In the genomic region with DNA sequence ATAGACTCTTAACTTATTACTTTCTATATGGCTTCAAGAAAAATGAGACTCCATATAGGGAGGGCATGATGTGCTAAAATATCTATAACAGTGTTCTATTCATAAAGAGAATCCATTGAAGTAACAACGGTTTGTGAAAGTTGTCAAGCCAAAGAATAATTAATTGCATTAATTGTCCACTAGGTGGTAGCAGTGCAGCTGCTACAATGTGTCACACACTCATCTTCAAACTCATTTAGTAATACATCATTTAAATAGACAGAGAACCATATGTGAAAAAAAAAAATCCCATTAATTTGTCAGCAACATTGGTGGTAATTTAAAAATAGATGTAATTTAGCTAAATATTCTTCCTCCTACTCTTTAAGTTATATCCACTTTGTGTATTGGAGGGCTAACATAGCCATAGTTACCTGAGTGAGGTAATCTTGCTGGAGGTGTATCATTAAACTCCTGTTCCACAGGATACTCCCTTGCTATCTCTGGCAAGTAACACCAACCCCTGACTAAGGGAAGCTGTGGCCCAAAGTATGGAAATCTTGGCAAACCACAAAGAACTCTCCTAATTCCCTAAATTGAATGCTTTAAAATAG, we compare ENCODE assay signal across 9 cellular contexts. TPM values are rescaled to one million over a fixed set of nuclear protein-coding genes. Genes with fewer than 3 reads are reported as not detected.
DNase-seq lines count a peak whose midpoint lies in the region; ATAC-seq, FAIRE-seq and TF ChIP-seq lines count a peak whose summit lies in the region.
"Had no signal": no experiment of that assay in that cellular context is flagged by ENCODE, and none has a peak within 500 bp of the region (broad histone marks: within the 10 kb centered on the region; RNA-seq: fewer than 3 reads in every experiment).

No MANE protein-coding gene starts in this region.

- no peak overlapping the region for H2AFZ ChIP-seq in GM12878 (ENCODE audit: control insufficient read depth, low read depth, low read length)

- no peaks in the 10 kb centered on the region for H3K9me3 Mint-ChIP-seq in CD4-positive, alpha-beta memory T cell

- no peak overlapping the region for H3K4me2 ChIP-seq in GM12878 (ENCODE audit: control insufficient read depth, insufficient read depth)

- H3K9me3 ChIP-seq in CD4-positive, alpha-beta memory T cell (ENCODE audit: control insufficient read depth in 1 of 2, low read length in 2 of 2) = no peaks in the 10 kb centered on the region
- no peaks in the 10 kb centered on the region for H3K9me3 ChIP-seq in GM12878 (replicated peaks; ENCODE audit: control insufficient read depth, insufficient read depth, low read length)

- intact Hi-C loops in CD4-positive, alpha-beta memory T cell (cut with micrococcal nuclease) = loop anchor here (1.0 kb wide), 3 partner anchors 82 to 412 kb away; no protein-coding TSS in a partner anchor
- intact Hi-C loops in GM12878 (cut with micrococcal nuclease; ENCODE audit: unreplicated experiment) = loop anchor here (1.0 to 10.0 kb wide), 5 partner anchors 82 to 477 kb away; no protein-coding TSS in a partner anchor

- no peak overlapping the region for H3K4me3 Mint-ChIP-seq in CD4-positive, alpha-beta memory T cell

- H3K36me3 Mint-ChIP-seq in CD4-positive, alpha-beta memory T cell = no peaks in the 10 kb centered on the region

- DNase-seq in CD4-positive, alpha-beta memory T cell = peak in 4 of 5 donors; percentile 3 to 28 (median 20)
- DNase-seq in NCI-H2081 (lab: John Stamatoyannopoulos, UW) (peak; percentile 56 to 74), GM12878 (ENCODE audit: low read depth, low spot score) (no peak), urothelium cell line (ENCODE audit: low spot score) (peak; percentile 19)
- no peak for DNase-seq in activated CD4-positive, alpha-beta T cell treated with anti-CD3 and anti-CD28 coated beads, Interleukin-2, amount 50 U/mL, for 4 hours

- H3K27me3 ChIP-seq in CD4-positive, alpha-beta memory T cell (ENCODE audit: insufficient read depth, low read length) = no peaks in the 10 kb centered on the region
- peaks cover 0 to 8% of the 10 kb centered on the region in 2 experiments; a peak in 1 of 4 replicates for H3K27me3 ChIP-seq in GM12878 (replicated peaks in 1 of 2; ENCODE audit: control insufficient read depth in 2 of 2, insufficient read depth in 2 of 2, low read length in 1 of 2)

- peak; percentile 90 for ATAC-seq in GM18858 (IDR thresholded peaks at IDR 0.05; ENCODE audit: unreplicated experiment)
- ATAC-seq in HG02970 (IDR thresholded peaks at IDR 0.05; ENCODE audit: low FRiP score, unreplicated experiment) = peak; percentile 76
- peak; percentile 80 for ATAC-seq in GM12878

- POLR2A ChIA-PET in CD4-positive, alpha-beta memory T cell (lab: Charles Lee; ENCODE audit: partially characterized antibody) = no interaction called here
- POLR2A ChIA-PET in GM12878 (lab: Charles Lee) = no interaction called here

- H3K4me3 ChIP-seq in CD4-positive, alpha-beta memory T cell (ENCODE audit: low read length in 2 of 2) = no peak overlapping the region
- H3K4me3 ChIP-seq in GM12878 = no peak overlapping the region

- no TSS peak for BruUV-seq in GM12878 (replicated peaks; lab: Mats Ljungman, UMichigan)

- RAD21 ChIA-PET in GM12878 (lab: Charles Lee; ENCODE audit: unreplicated experiment) = interaction anchor here (1.0 kb wide), 2 partner anchors 81 to 84 kb away, joined by 3 read pairs; no protein-coding TSS in a partner anchor

- H3K9ac ChIP-seq in GM12878 (ENCODE audit: control insufficient read depth, insufficient read depth, low read length) = no peak overlapping the region

- TF ChIP-seq POLR2A in GM12878 (IDR thresholded peaks at IDR 0.05; ENCODE audit: low read depth, low read length) = no peak

- no peak overlapping the region for H3K27ac ChIP-seq in CD4-positive, alpha-beta memory T cell (ENCODE audit: low read depth, low read length)
- no peak overlapping the region for H3K27ac ChIP-seq in GM12878 (ENCODE audit: control insufficient read depth, insufficient read depth)

- no peaks in the 10 kb centered on the region for H4K20me1 ChIP-seq in GM12878 (ENCODE audit: control insufficient read depth, insufficient read depth)

- H3K27me3 Mint-ChIP-seq in CD4-positive, alpha-beta memory T cell = peaks cover 11 to 14% of the 10 kb centered on the region in 2 donors

- no peak for TF ChIP-seq EP300 in GM12878 (IDR thresholded peaks at IDR 0.05; ENCODE audit: borderline replicate concordance in 1 of 2, control insufficient read depth in 1 of 2, low read depth in 2 of 2, low read length in 2 of 2)

- H3K36me3 ChIP-seq in CD4-positive, alpha-beta memory T cell (ENCODE audit: insufficient read depth, low read length) = no peaks in the 10 kb centered on the region
- no peaks in the 10 kb centered on the region for H3K36me3 ChIP-seq in GM12878 (ENCODE audit: control insufficient read depth in 2 of 2, insufficient read depth in 2 of 2, low read length in 1 of 2)

- CTCF ChIA-PET in CD4-positive, alpha-beta memory T cell (lab: Charles Lee; ENCODE audit: partially characterized antibody) = interaction anchor here (0.7 to 8.7 kb wide), 17 partner anchors 8 to 416 kb away, joined by 3 to 81 read pairs (median 4); no protein-coding TSS in a partner anchor
- CTCF ChIA-PET in GM12878 (lab: Yijun Ruan, JAX) = interaction anchor here (0.6 to 9.8 kb wide), 13 partner anchors 9 to 481 kb away, joined by 3 to 179 read pairs (median 4); no protein-coding TSS in a partner anchor

- H3K4me1 Mint-ChIP-seq in CD4-positive, alpha-beta memory T cell = no peaks in the 10 kb centered on the region

- in situ Hi-C loops in GM12878 (cut with MboI) = loop anchor here (5.0 to 10.0 kb wide), 2 partner anchors 86 to 413 kb away; no protein-coding TSS in a partner anchor

- peak; percentile 71 for TF ChIP-seq RAD21 in GM12878 (IDR thresholded peaks at IDR 0.05; ENCODE audit: insufficient read depth, low read depth, low read length)

- no peaks in the 10 kb centered on the region for H3K79me2 ChIP-seq in GM12878 (ENCODE audit: control insufficient read depth, insufficient read depth, low read length)

- H3K4me1 ChIP-seq in CD4-positive, alpha-beta memory T cell (ENCODE audit: insufficient read depth, low read length) = no peaks in the 10 kb centered on the region
- no peaks in the 10 kb centered on the region for H3K4me1 ChIP-seq in GM12878 (ENCODE audit: control insufficient read depth, insufficient read depth, low read length)

- FAIRE-seq in GM12878 (lab: Jason Lieb, UNC) (peak; percentile 70), islet of Langerhans (lab: Jason Lieb, UNC) (peak; percentile 99), urothelium cell line (lab: Jason Lieb, UNC) (no peak)

- 0% methylated on average over 1 of the region's 1 CpG for WGBS in GM12878 (ENCODE audit: insufficient coverage, insufficient replicate concordance, low lambda C conversion rate, missing lambda C conversion rate)

- SMC1A ChIA-PET in GM12878 (lab: Charles Lee; ENCODE audit: uncharacterized antibody, unreplicated experiment) = interaction anchor here (1.1 to 3.2 kb wide), 4 partner anchors 26 to 480 kb away, joined by 3 to 19 read pairs (median 8); no protein-coding TSS in a partner anchor

- H3K27ac Mint-ChIP-seq in CD4-positive, alpha-beta memory T cell = no peak overlapping the region

- TF ChIP-seq CTCF in GM12878 (IDR thresholded peaks at IDR 0.05 in 2 of 3, conservative IDR thresholded peaks at IDR 0.05 in 1 of 3; ENCODE audit: control insufficient read depth in 2 of 3, extremely low read depth in 1 of 3, insufficient read depth in 1 of 3, low read depth in 3 of 3, low read length in 3 of 3) = peak; percentile 45 to 65 (median 46); a peak in 5 of 6 replicates

RNA-seq across cellular contexts. Expression of a gene that starts 3.7 kb away (rescaled TPM):
- total RNA-seq in CD4-positive, alpha-beta memory T cell = not detected
- not detected for polyA plus RNA-seq in CD4-positive, alpha-beta memory T cell
- not detected in 2 replicates for total RNA-seq in GM12878 (2013; cell fraction: nucleolus; rRNA removed)
- total RNA-seq in GM12878 (2014; rRNA removed) (not detected in 2 replicates), GM12878 (2014; rRNA removed; fragmentation: Illumina TruSeq; extraction: Trizol) (not detected in 2 replicates), GM12878 (2021) (not detected in 2 replicates)
- not detected for polyA plus RNA-seq in GM12878 (2011; ENCODE audit: low read depth)
- polyA plus RNA-seq in GM12878 (2011; rRNA removed) (not detected in 2 replicates), GM12878 (2014; fragmentation: Illumina TruSeq; extraction: Trizol) (not detected in 2 replicates), GM12878 (2014; fragmentation: Nextera tagmentation; extraction: Ambion mirVana) (not detected), GM12878 (2014; rRNA removed) (not detected in 2 replicates), GM12878 (2016; fragmentation: Nextera tagmentation; extraction: Ambion mirVana) (not detected)
- polyA plus RNA-seq in GM12878 (2011; cell fraction: cytosol; rRNA removed) = not detected in 2 replicates
- not detected in 2 replicates for polyA plus RNA-seq in GM12878 (2011; cell fraction: nucleus; rRNA removed)
- not detected in 2 replicates for polyA plus RNA-seq in GM12878 (2012)
- polyA minus RNA-seq in GM12878 (2011; rRNA and poly(A)+ RNA removed) = not detected in 2 replicates
- polyA minus RNA-seq in GM12878 (2011; cell fraction: cytosol; rRNA and poly(A)+ RNA removed) = not detected in 2 replicates
- polyA minus RNA-seq in GM12878 (2011; cell fraction: nucleus; rRNA and poly(A)+ RNA removed) = not detected in 2 replicates

RNA-seq across cellular contexts. Expression of a gene that starts 33.8 kb away (rescaled TPM):
- total RNA-seq in CD4-positive, alpha-beta memory T cell = not detected
- polyA plus RNA-seq in CD4-positive, alpha-beta memory T cell = not detected
- not detected in 2 replicates for total RNA-seq in GM12878 (2013; cell fraction: nucleolus; rRNA removed)
- total RNA-seq in GM12878 (2014; rRNA removed) (not detected in 2 replicates), GM12878 (2014; rRNA removed; fragmentation: Illumina TruSeq; extraction: Trizol) (not detected in 2 replicates), GM12878 (2021) (4.8 and 5.4 TPM in 2 replicates)
- not detected for polyA plus RNA-seq in GM12878 (2011; ENCODE audit: low read depth)
- polyA plus RNA-seq in GM12878 (2011; rRNA removed) (not detected in 2 replicates), GM12878 (2014; fragmentation: Illumina TruSeq; extraction: Trizol) (not detected in 2 replicates), GM12878 (2014; fragmentation: Nextera tagmentation; extraction: Ambion mirVana) (not detected), GM12878 (2014; rRNA removed) (not detected in 2 replicates), GM12878 (2016; fragmentation: Nextera tagmentation; extraction: Ambion mirVana) (not detected)
- polyA plus RNA-seq in GM12878 (2011; cell fraction: cytosol; rRNA removed) = not detected in 2 replicates
- not detected in 2 replicates for polyA plus RNA-seq in GM12878 (2011; cell fraction: nucleus; rRNA removed)
- polyA plus RNA-seq in GM12878 (2012) = not detected in 2 replicates
- not detected in 2 replicates for polyA minus RNA-seq in GM12878 (2011; rRNA and poly(A)+ RNA removed)
- not detected in 2 replicates for polyA minus RNA-seq in GM12878 (2011; cell fraction: cytosol; rRNA and poly(A)+ RNA removed)
- polyA minus RNA-seq in GM12878 (2011; cell fraction: nucleus; rRNA and poly(A)+ RNA removed) = not detected in 2 replicates
- total RNA-seq: pulmonary artery endothelial cell had no signal

Comparison
In these comparisons a context has a peak if more than half of its experiments do, and no peak if none do; other contexts are left out.
1. DNase-seq: peak in CD4-positive, alpha-beta memory T cell (4 of 5), NCI-H2081 (2 of 2) and urothelium cell line (single experiment); none in GM12878 (single experiment) and activated CD4-positive, alpha-beta T cell treated with anti-CD3 and anti-CD28 coated beads, Interleukin-2, amount 50 U/mL, for 4 hours (0 of 2).
2. Peak in every context shown above with its lines, with median percentiles within 50 percentile points of each other: ATAC-seq.